1 cellular context compared by ENCODE assay signal in genomic region chrX:54359408-54359807, GRCh38.
TF ChIP-seq lines count a peak whose summit lies in the region.

No MANE protein-coding gene starts in this region.

TF ChIP-seq in GM12878, 131 proteins besides CTCF, POLR2A, EP300 and RAD21 (continued from another document):
- no peak for TF ChIP-seq USF1 (IDR thresholded peaks at IDR 0.05; ENCODE audit: borderline replicate concordance, extremely low read length, insufficient read depth, low read depth, low read length)
- no peak for TF ChIP-seq BCL11A (IDR thresholded peaks at IDR 0.05; ENCODE audit: low read depth, low read length)
